In the genomic region with DNA sequence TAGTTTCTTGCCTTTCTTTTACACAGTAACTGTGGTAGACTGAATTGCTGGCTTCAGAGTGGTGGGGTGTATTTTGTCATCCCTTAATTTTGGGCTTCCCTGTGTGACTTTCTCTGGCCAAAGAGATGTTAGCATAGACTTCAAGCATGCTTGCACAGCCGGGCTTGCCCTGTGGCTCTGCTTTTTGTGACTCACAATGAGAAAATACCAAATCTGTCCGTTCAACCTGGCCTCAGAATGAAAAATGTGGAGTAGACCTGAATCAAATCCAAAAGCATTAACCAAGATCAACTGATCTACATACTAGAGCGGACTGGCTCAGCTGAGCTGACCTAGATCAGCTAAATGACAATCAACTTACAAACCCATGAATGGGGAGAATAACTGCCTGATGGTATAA, we compare ENCODE assay signal across 1 cellular context.
TF ChIP-seq lines count a peak whose summit lies in the region.

No MANE protein-coding gene starts in this region.

TF ChIP-seq in HepG2, 621 proteins besides CTCF, POLR2A, EP300 and RAD21 (continued from another document):
- TF ChIP-seq ZBTB39 (CRISPR knock-in tag; IDR thresholded peaks at IDR 0.05) (no peak), ZNF549 (CRISPR knock-in tag; IDR thresholded peaks at IDR 0.05) (no peak), ATF2 (CRISPR knock-in tag; IDR thresholded peaks at IDR 0.05) (no peak), THAP8 (CRISPR knock-in tag; IDR thresholded peaks at IDR 0.05; ENCODE audit: borderline replicate concordance) (no peak), NR1H2 (CRISPR knock-in tag; IDR thresholded peaks at IDR 0.05; ENCODE audit: borderline replicate concordance, low read depth) (no peak), MEF2D (CRISPR knock-in tag; IDR thresholded peaks at IDR 0.05) (no peak), ZNF335 (CRISPR knock-in tag; IDR thresholded peaks at IDR 0.05) (no peak), YEATS4 (CRISPR knock-in tag; IDR thresholded peaks at IDR 0.05; ENCODE audit: borderline replicate concordance) (no peak)
